Comparison of ENCODE assay signal across 17 cellular contexts in genomic region chr21:33703750-33704606, GRCh38.
A peak's percentile ranks its signal among the peaks of the same experiment; 100 is the strongest.
DNase-seq lines count a peak whose midpoint lies in the region; ATAC-seq, FAIRE-seq and TF ChIP-seq lines count a peak whose summit lies in the region.
"Had no signal": no experiment of that assay in that cellular context is flagged by ENCODE, and none has a peak within 500 bp of the region (broad histone marks: within the 10 kb centered on the region; RNA-seq: fewer than 3 reads in every experiment).

No MANE protein-coding gene starts in this region.

- no peaks in the 10 kb centered on the region for H3K36me3 Mint-ChIP-seq in activated CD8-positive, alpha-beta memory T cell treated with anti-CD3 and anti-CD28 coated beads, Interleukin-2, amount 10 ng/mL, durations not matched to agents 7 days and 5 days
- H3K36me3 Mint-ChIP-seq: activated naive CD8-positive, alpha-beta T cell treated with anti-CD3 and anti-CD28 coated beads, Interleukin-2, amount 10 ng/mL, durations not matched to agents 7 days and 5 days had no signal

- WGBS in K562 (ENCODE audit: insufficient coverage, low coverage, missing lambda C conversion rate) = 14% methylated on average over 10 of the region's 10 CpGs
- 78 to 79% (median 79%) methylated on average over 10 of the region's 10 CpGs for WGBS in psoas muscle, 3 donors

- intact Hi-C loops in K562 (cut with micrococcal nuclease) (no loop called here), psoas muscle (cut with DNase I) (no loop called here)

- no peak for TF ChIP-seq RAD21 in K562 (CRISPR knock-in tag; conservative IDR thresholded peaks at IDR 0.05 in 1 of 2, IDR thresholded peaks at IDR 0.05 in 1 of 2)

- H3K27ac ChIP-seq in K562 (ENCODE audit: extremely low read depth, low read depth, low read length) (no peak overlapping the region), psoas muscle (no peak overlapping the region)
- H3K27ac ChIP-seq: colonic mucosa had no signal

- TF ChIP-seq CTCF in K562 (IDR thresholded peaks at IDR 0.05 in 2 of 3, conservative IDR thresholded peaks at IDR 0.05 in 1 of 3; ENCODE audit: insufficient read depth in 2 of 3, low read depth in 1 of 3, low read length in 3 of 3) = no peak
- no peak for TF ChIP-seq CTCF in psoas muscle (IDR thresholded peaks at IDR 0.05)

- in situ Hi-C loops in K562 (cut with MboI) = no loop called here

- BruUV-seq in K562 (replicated peaks; lab: Mats Ljungman, UMichigan) = no TSS peak

- FAIRE-seq in K562 (lab: Jason Lieb, UNC) = peak; percentile 42
- FAIRE-seq: pancreas, RCC 7860 had no signal

- TF ChIP-seq POLR2A in K562 (conservative IDR thresholded peaks at IDR 0.05) = no peak

- peak overlapping the region; percentile 12; the same call in 1 of the 2 replicates for H2AFZ ChIP-seq in K562 (ENCODE audit: low read depth, low read length)

- no peak overlapping the region for H3K4me3 ChIP-seq in K562
- peak overlapping the region; percentile 13 for H3K4me3 ChIP-seq in psoas muscle
- H3K4me3 ChIP-seq: colonic mucosa, pancreas, uterus had no signal

- no peaks in the 10 kb centered on the region for H3K9me3 Mint-ChIP-seq in activated CD8-positive, alpha-beta memory T cell treated with anti-CD3 and anti-CD28 coated beads, Interleukin-2, amount 10 ng/mL, durations not matched to agents 7 days and 5 days (ENCODE audit: low read depth)
- H3K9me3 Mint-ChIP-seq: activated naive CD8-positive, alpha-beta T cell treated with anti-CD3 and anti-CD28 coated beads, Interleukin-2, amount 10 ng/mL, durations not matched to agents 7 days and 5 days had no signal

- peaks cover 7% of the 10 kb centered on the region for H3K4me1 Mint-ChIP-seq in activated CD8-positive, alpha-beta memory T cell treated with anti-CD3 and anti-CD28 coated beads, Interleukin-2, amount 10 ng/mL, durations not matched to agents 7 days and 5 days
- H3K4me1 Mint-ChIP-seq: activated naive CD8-positive, alpha-beta T cell treated with anti-CD3 and anti-CD28 coated beads, Interleukin-2, amount 10 ng/mL, durations not matched to agents 7 days and 5 days had no signal

- H3K4me1 ChIP-seq in K562 (replicated peaks in 1 of 2; ENCODE audit: control insufficient read depth in 2 of 2, insufficient read depth in 2 of 2, low read length in 2 of 2) (no peaks in the 10 kb centered on the region), psoas muscle (no peaks in the 10 kb centered on the region)
- H3K4me1 ChIP-seq: colonic mucosa, pancreas, uterus had no signal

- TF ChIP-seq EP300 in K562 (IDR thresholded peaks at IDR 0.05; ENCODE audit: low read length) = no peak

- no peaks in the 10 kb centered on the region for H3K9me1 ChIP-seq in K562 (ENCODE audit: control insufficient read depth, insufficient read depth, low read length)

- no peaks in the 10 kb centered on the region for H3K36me3 ChIP-seq in K562 (ENCODE audit: control insufficient read depth, insufficient read depth, low read length)
- H3K36me3 ChIP-seq in psoas muscle (ENCODE audit: insufficient read depth in 1 of 2, low read depth in 1 of 2) = no peaks in the 10 kb centered on the region
- H3K36me3 ChIP-seq: colonic mucosa, pancreas, uterus had no signal

- H3K27me3 ChIP-seq in K562 (ENCODE audit: control insufficient read depth in 2 of 2, insufficient read depth in 2 of 2, low read length in 2 of 2) (no peaks in the 10 kb centered on the region), psoas muscle (ENCODE audit: insufficient read depth in 3 of 3, low read length in 2 of 3) (no peaks in the 10 kb centered on the region)
- H3K27me3 ChIP-seq: colonic mucosa, pancreas, uterus had no signal

- H3K9me3 ChIP-seq in K562 (replicated peaks; ENCODE audit: control insufficient read depth, insufficient read depth, low read depth, low read length) (no peaks in the 10 kb centered on the region), psoas muscle (peaks cover 19% of the 10 kb centered on the region)
- H3K9me3 ChIP-seq: colonic mucosa, pancreas, uterus had no signal

- no peak for ATAC-seq in activated CD8-positive, alpha-beta memory T cell treated with anti-CD3 and anti-CD28 coated beads, Interleukin-2, amount 10 ng/mL, durations not matched to agents 7 days and 5 days
- ATAC-seq in K562 = peak; percentile 48
- no peak for ATAC-seq in psoas muscle

- peaks cover 3% of the 10 kb centered on the region for H3K27me3 Mint-ChIP-seq in activated CD8-positive, alpha-beta memory T cell treated with anti-CD3 and anti-CD28 coated beads, Interleukin-2, amount 10 ng/mL, durations not matched to agents 7 days and 5 days
- H3K27me3 Mint-ChIP-seq: activated naive CD8-positive, alpha-beta T cell treated with anti-CD3 and anti-CD28 coated beads, Interleukin-2, amount 10 ng/mL, durations not matched to agents 7 days and 5 days had no signal

- H3K4me3 Mint-ChIP-seq in activated CD8-positive, alpha-beta memory T cell treated with anti-CD3 and anti-CD28 coated beads, Interleukin-2, amount 10 ng/mL, durations not matched to agents 7 days and 5 days = no peak overlapping the region
- H3K4me3 Mint-ChIP-seq: activated naive CD8-positive, alpha-beta T cell treated with anti-CD3 and anti-CD28 coated beads, Interleukin-2, amount 10 ng/mL, durations not matched to agents 7 days and 5 days had no signal

- DNase-seq in activated CD8-positive, alpha-beta memory T cell treated with anti-CD3 and anti-CD28 coated beads, Interleukin-2, amount 10 ng/mL, durations not matched to agents 7 days and 5 days = no peak
- DNase-seq in activated CD8-positive, alpha-beta memory T cell treated with anti-CD3 and anti-CD28 coated beads, Interleukin-2, amount 50 U/mL, for 4 hours = no peak
- DNase-seq in K562 (ENCODE audit: extremely low read depth in 1 of 4, low spot score in 3 of 4) = peak in 1 of 4 experiments; percentile 14
- peak; percentile 4 for DNase-seq in kidney tubule cell (ENCODE audit: low spot score)
- no peak for DNase-seq in psoas muscle
- DNase-seq in NCI-H748 (lab: John Stamatoyannopoulos, UW; ENCODE audit: unreplicated experiment) = no peak
- no peak for DNase-seq in medulla oblongata (ENCODE audit: extremely low spot score)
- DNase-seq in cerebellar nuclear complex (lab: John Stamatoyannopoulos, UW) = no peak
- DNase-seq: activated CD4-positive, alpha-beta T cell treated with anti-CD3 and anti-CD28 coated beads, Interleukin-2, amount 50 U/mL, for 48 hours; activated naive CD8-positive, alpha-beta T cell treated with anti-CD3 and anti-CD28 coated beads, Interleukin-2, amount 10 ng/mL, durations not matched to agents 7 days and 5 days; colonic mucosa; foreskin fibroblast; NCI-H1092; NCI-H345; pancreas; uterus had no signal

- CTCF ChIA-PET in activated CD8-positive, alpha-beta memory T cell treated with anti-CD3 and anti-CD28 coated beads, Interleukin-2, amount 10 ng/mL, durations not matched to agents 7 days and 5 days (lab: Charles Lee) = interaction anchor here (1.7 to 1.8 kb wide), 2 partner anchors 11 to 21 kb away, joined by 3 read pairs; no protein-coding TSS in a partner anchor
- CTCF ChIA-PET in K562 (lab: Yijun Ruan, JAX; ENCODE audit: low intra/inter-chr PET ratio) = no interaction called here

- H3K27ac Mint-ChIP-seq in activated CD8-positive, alpha-beta memory T cell treated with anti-CD3 and anti-CD28 coated beads, Interleukin-2, amount 10 ng/mL, durations not matched to agents 7 days and 5 days = peak overlapping the region; percentile 41
- H3K27ac Mint-ChIP-seq: activated naive CD8-positive, alpha-beta T cell treated with anti-CD3 and anti-CD28 coated beads, Interleukin-2, amount 10 ng/mL, durations not matched to agents 7 days and 5 days had no signal

- POLR2A ChIA-PET in K562 (lab: Yijun Ruan, JAX) = interaction anchor here (0.6 to 1.5 kb wide), 5 partner anchors 11 to 162 kb away, joined by 3 to 7 read pairs (median 4); no protein-coding TSS in a partner anchor

- H3K4me2 ChIP-seq in K562 (ENCODE audit: insufficient read depth, low read length) = no peak overlapping the region

- H4K20me1 ChIP-seq in K562 (replicated peaks; ENCODE audit: control insufficient read depth, insufficient read depth, low read length) = no peaks in the 10 kb centered on the region

- no peaks in the 10 kb centered on the region for H3K79me2 ChIP-seq in K562 (ENCODE audit: control insufficient read depth, insufficient read depth, low read length)

- H3K9ac ChIP-seq in K562 (ENCODE audit: insufficient read depth in 1 of 2, low read depth in 2 of 2, low read length in 2 of 2) = no peak overlapping the region

TF ChIP-seq in K562, 482 proteins besides CTCF, POLR2A, EP300 and RAD21 (continues in another document):
- TF ChIP-seq NCOA4 (IDR thresholded peaks at IDR 0.05; ENCODE audit: partially characterized antibody) (no peak), SP2 (IDR thresholded peaks at IDR 0.05; ENCODE audit: extremely low read depth, low read depth, low read length, poor library complexity, severe bottlenecking) (no peak), HNRNPK (IDR thresholded peaks at IDR 0.05; ENCODE audit: low read depth, low read length, poor library complexity, severe bottlenecking) (no peak), E2F6 (IDR thresholded peaks at IDR 0.05; ENCODE audit: borderline replicate concordance in 1 of 2, extremely low read depth in 1 of 2, insufficient read depth in 1 of 2, insufficient read length in 1 of 2, low read depth in 1 of 2, low read length in 1 of 2, poor library complexity in 1 of 2, severe bottlenecking in 1 of 2) (no peak), ZNF431 (CRISPR knock-in tag; IDR thresholded peaks at IDR 0.05) (no peak), HIVEP1 (CRISPR knock-in tag; IDR thresholded peaks at IDR 0.05) (no peak), ZNF436 (CRISPR knock-in tag; IDR thresholded peaks at IDR 0.05) (no peak), HEY1 (CRISPR knock-in tag; IDR thresholded peaks at IDR 0.05; ENCODE audit: borderline replicate concordance) (no peak), HDAC6 (IDR thresholded peaks at IDR 0.05; ENCODE audit: low read depth, low read length) (no peak)
- TF ChIP-seq, protein P1, sequence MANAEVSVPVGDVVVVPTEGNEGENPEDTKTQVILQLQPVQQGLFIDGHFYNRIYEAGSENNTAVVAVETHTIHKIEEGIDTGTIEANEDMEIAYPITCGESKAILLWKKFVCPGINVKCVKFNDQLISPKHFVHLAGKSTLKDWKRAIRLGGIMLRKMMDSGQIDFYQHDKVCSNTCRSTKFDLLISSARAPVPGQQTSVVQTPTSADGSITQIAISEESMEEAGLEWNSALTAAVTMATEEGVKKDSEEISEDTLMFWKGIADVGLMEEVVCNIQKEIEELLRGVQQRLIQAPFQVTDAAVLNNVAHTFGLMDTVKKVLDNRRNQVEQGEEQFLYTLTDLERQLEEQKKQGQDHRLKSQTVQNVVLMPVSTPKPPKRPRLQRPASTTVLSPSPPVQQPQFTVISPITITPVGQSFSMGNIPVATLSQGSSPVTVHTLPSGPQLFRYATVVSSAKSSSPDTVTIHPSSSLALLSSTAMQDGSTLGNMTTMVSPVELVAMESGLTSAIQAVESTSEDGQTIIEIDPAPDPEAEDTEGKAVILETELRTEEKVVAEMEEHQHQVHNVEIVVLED (CRISPR knock-in tag; IDR thresholded peaks at IDR 0.05) = no peak
